ENCODE assay signal across 13 cellular contexts in the genomic region with DNA sequence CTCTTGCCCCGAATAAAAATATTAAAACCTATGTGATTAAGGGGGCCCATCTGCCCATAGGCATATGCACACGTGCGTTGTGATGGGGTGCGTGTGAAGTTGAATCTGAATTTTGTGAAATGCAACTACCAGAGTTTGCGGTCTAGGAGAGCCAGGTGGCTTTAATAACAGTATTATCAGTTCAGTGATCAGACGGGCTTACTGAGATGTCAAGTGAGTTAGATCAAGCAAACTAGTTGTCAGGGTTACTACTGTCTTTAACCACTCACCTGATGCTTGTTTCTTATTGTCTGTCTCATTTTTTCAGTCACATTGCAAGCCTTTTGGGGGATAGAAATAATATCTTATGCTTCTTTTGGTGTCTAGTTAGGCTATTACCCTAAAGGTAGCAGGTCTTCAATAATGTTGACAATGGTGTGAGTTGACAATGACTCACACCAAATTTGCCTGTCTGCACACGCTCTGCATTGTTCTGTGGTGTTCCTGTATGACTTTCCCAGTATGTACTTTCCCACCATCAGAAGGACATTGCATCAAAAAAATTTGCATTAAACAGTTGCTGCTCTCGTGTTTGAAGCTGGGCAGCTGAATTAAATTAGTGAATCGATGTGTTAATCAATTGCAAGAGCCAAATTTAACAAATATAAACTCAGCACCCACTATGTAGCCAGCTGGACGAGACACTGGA.
A peak's percentile ranks its signal among the peaks of the same experiment; 100 is the strongest.
DNase-seq lines count a peak whose midpoint lies in the region; ATAC-seq, FAIRE-seq and TF ChIP-seq lines count a peak whose summit lies in the region.
"Had no signal": no experiment of that assay in that cellular context is flagged by ENCODE, and none has a peak within 500 bp of the region (broad histone marks: within the 10 kb centered on the region; RNA-seq: fewer than 3 reads in every experiment).

No MANE protein-coding gene starts in this region.

- peak; percentile 26 to 69; a peak in 2 of 4 replicates for TF ChIP-seq EP300 in GM12878 (IDR thresholded peaks at IDR 0.05; ENCODE audit: borderline replicate concordance in 1 of 2, control insufficient read depth in 1 of 2, low read depth in 2 of 2, low read length in 2 of 2)

- no peak for TF ChIP-seq POLR2A in GM12878 (IDR thresholded peaks at IDR 0.05; ENCODE audit: low read depth, low read length)

- H3K9me3 ChIP-seq in DOHH2 (ENCODE audit: control insufficient read depth, insufficient read depth, low read length) = no peaks in the 10 kb centered on the region
- H3K9me3 ChIP-seq in GM12878 (replicated peaks; ENCODE audit: control insufficient read depth, insufficient read depth, low read length) = no peaks in the 10 kb centered on the region; the same call in 1 of the 3 replicates
- H3K9me3 ChIP-seq in mucosa of descending colon = no peaks in the 10 kb centered on the region

- RAD21 ChIA-PET in GM12878 (lab: Charles Lee; ENCODE audit: unreplicated experiment) = interaction anchor here (0.9 to 5.0 kb wide), 9 partner anchors 11 to 102 kb away, joined by 3 to 51 read pairs (median 5); no protein-coding TSS in a partner anchor

- H3K36me3 Mint-ChIP-seq in activated naive CD4-positive, alpha-beta T cell treated with anti-CD3 and anti-CD28 coated beads, Interleukin-2, amount 10 ng/mL, durations not matched to agents 7 days and 5 days = no peaks in the 10 kb centered on the region
- H3K36me3 Mint-ChIP-seq in activated CD4-positive, alpha-beta memory T cell treated with anti-CD3 and anti-CD28 coated beads, Interleukin-2, amount 10 ng/mL, durations not matched to agents 7 days and 5 days (ENCODE audit: low read depth) = no peaks in the 10 kb centered on the region
- H3K36me3 Mint-ChIP-seq: naive thymus-derived CD8-positive, alpha-beta T cell had no signal

- H3K9ac ChIP-seq in GM12878 (ENCODE audit: control insufficient read depth, insufficient read depth, low read length) = no peak overlapping the region

- intact Hi-C loops in GM12878 (cut with micrococcal nuclease; ENCODE audit: unreplicated experiment) = loop anchor here (1.0 to 2.0 kb wide), 2 partner anchors 54 to 93 kb away; no protein-coding TSS in a partner anchor
- intact Hi-C loops in mucosa of descending colon (cut with DNase I, micrococcal nuclease) = no loop called here

- no peaks in the 10 kb centered on the region for H3K9me3 Mint-ChIP-seq in activated naive CD4-positive, alpha-beta T cell treated with anti-CD3 and anti-CD28 coated beads, Interleukin-2, amount 10 ng/mL, durations not matched to agents 7 days and 5 days
- no peaks in the 10 kb centered on the region for H3K9me3 Mint-ChIP-seq in activated CD4-positive, alpha-beta memory T cell treated with anti-CD3 and anti-CD28 coated beads, Interleukin-2, amount 10 ng/mL, durations not matched to agents 7 days and 5 days
- H3K9me3 Mint-ChIP-seq: naive thymus-derived CD8-positive, alpha-beta T cell had no signal

- FAIRE-seq in GM12878 (lab: Jason Lieb, UNC) = no peak
- FAIRE-seq: HTR-8/SVneo had no signal

- ATAC-seq in GM12878 (peak; percentile 67), mucosa of descending colon (peak; percentile 54), GM18907 (IDR thresholded peaks at IDR 0.05; ENCODE audit: unreplicated experiment) (no peak)
- ATAC-seq: naive thymus-derived CD8-positive, alpha-beta T cell had no signal

- H3K4me2 ChIP-seq in DOHH2 (ENCODE audit: low read length) (peak overlapping the region; percentile 22), GM12878 (ENCODE audit: control insufficient read depth, insufficient read depth) (peak overlapping the region; percentile 40; the same call in 1 of the 2 replicates)

- BruUV-seq in GM12878 (replicated peaks; lab: Mats Ljungman, UMichigan) = no TSS peak

- H4K20me1 ChIP-seq in DOHH2 (ENCODE audit: control insufficient read depth, insufficient read depth, low read depth, low read length) (no peaks in the 10 kb centered on the region), GM12878 (ENCODE audit: control insufficient read depth, insufficient read depth) (no peaks in the 10 kb centered on the region)

- H3K9me2 ChIP-seq in DOHH2 (replicated peaks; ENCODE audit: control insufficient read depth, low read length) = no peaks in the 10 kb centered on the region

- H3K36me3 ChIP-seq in DOHH2 (ENCODE audit: control insufficient read depth, low read length) (no peaks in the 10 kb centered on the region), GM12878 (ENCODE audit: control insufficient read depth in 2 of 2, insufficient read depth in 2 of 2, low read length in 1 of 2) (no peaks in the 10 kb centered on the region), mucosa of descending colon (ENCODE audit: low read depth) (no peaks in the 10 kb centered on the region)

- no peaks in the 10 kb centered on the region for H3K4me1 Mint-ChIP-seq in activated naive CD4-positive, alpha-beta T cell treated with anti-CD3 and anti-CD28 coated beads, Interleukin-2, amount 10 ng/mL, durations not matched to agents 7 days and 5 days
- no peaks in the 10 kb centered on the region for H3K4me1 Mint-ChIP-seq in activated CD4-positive, alpha-beta memory T cell treated with anti-CD3 and anti-CD28 coated beads, Interleukin-2, amount 10 ng/mL, durations not matched to agents 7 days and 5 days

- TF ChIP-seq RAD21 in GM12878 (IDR thresholded peaks at IDR 0.05; ENCODE audit: insufficient read depth, low read depth, low read length) = no peak

- in situ Hi-C loops in GM12878 (cut with MboI) = no loop called here

- H3K4me3 Mint-ChIP-seq in activated naive CD4-positive, alpha-beta T cell treated with anti-CD3 and anti-CD28 coated beads, Interleukin-2, amount 10 ng/mL, durations not matched to agents 7 days and 5 days = no peak overlapping the region
- H3K4me3 Mint-ChIP-seq in activated CD4-positive, alpha-beta memory T cell treated with anti-CD3 and anti-CD28 coated beads, Interleukin-2, amount 10 ng/mL, durations not matched to agents 7 days and 5 days = no peak overlapping the region
- H3K4me3 Mint-ChIP-seq: naive thymus-derived CD8-positive, alpha-beta T cell had no signal

- H3K27me3 Mint-ChIP-seq in activated naive CD4-positive, alpha-beta T cell treated with anti-CD3 and anti-CD28 coated beads, Interleukin-2, amount 10 ng/mL, durations not matched to agents 7 days and 5 days = peaks cover 8% of the 10 kb centered on the region
- H3K27me3 Mint-ChIP-seq in activated CD4-positive, alpha-beta memory T cell treated with anti-CD3 and anti-CD28 coated beads, Interleukin-2, amount 10 ng/mL, durations not matched to agents 7 days and 5 days = no peaks in the 10 kb centered on the region

- CTCF ChIA-PET in GM12878 (lab: Yijun Ruan, JAX) = interaction anchor here (1.0 to 6.0 kb wide), 5 partner anchors 22 to 138 kb away, joined by 3 to 27 read pairs (median 4); a partner anchor contains a TSS
- CTCF ChIA-PET in activated naive CD4-positive, alpha-beta T cell treated with anti-CD3 and anti-CD28 coated beads, Interleukin-2, amount 10 ng/mL, durations not matched to agents 7 days and 5 days (lab: Charles Lee) = no interaction called here
- CTCF ChIA-PET in activated CD4-positive, alpha-beta memory T cell treated with anti-CD3 and anti-CD28 coated beads, Interleukin-2, amount 10 ng/mL, durations not matched to agents 7 days and 5 days (lab: Charles Lee) = no interaction called here

- H3K4me3 ChIP-seq in DOHH2 (ENCODE audit: low read length) (no peak overlapping the region), GM12878 (no peak overlapping the region), mucosa of descending colon (no peak overlapping the region)

- WGBS in GM12878 (ENCODE audit: insufficient coverage, insufficient replicate concordance, low lambda C conversion rate, missing lambda C conversion rate) = 19% methylated on average over 10 of the region's 10 CpGs

- no peak for TF ChIP-seq CTCF in DOHH2 (IDR thresholded peaks at IDR 0.05; ENCODE audit: low read depth, low read length, poor library complexity, severe bottlenecking)
- no peak for TF ChIP-seq CTCF in GM12878 (IDR thresholded peaks at IDR 0.05 in 2 of 3, conservative IDR thresholded peaks at IDR 0.05 in 1 of 3; ENCODE audit: control insufficient read depth in 2 of 3, extremely low read depth in 1 of 3, insufficient read depth in 1 of 3, low read depth in 3 of 3, low read length in 3 of 3)
- no peak for TF ChIP-seq CTCF in mucosa of descending colon (IDR thresholded peaks at IDR 0.05)

- H3K27ac ChIP-seq in DOHH2 (ENCODE audit: low read depth, low read length) = peak overlapping the region; percentile 43
- peak overlapping the region; percentile 49 for H3K27ac ChIP-seq in GM12878 (ENCODE audit: control insufficient read depth, insufficient read depth)
- no peak overlapping the region for H3K27ac ChIP-seq in caudate nucleus (ENCODE audit: low read depth, low read length)

- H3K4me1 ChIP-seq in DOHH2 (ENCODE audit: control insufficient read depth, low read length) = peaks cover 27% of the 10 kb centered on the region
- H3K4me1 ChIP-seq in GM12878 (ENCODE audit: control insufficient read depth, insufficient read depth, low read length) = peaks cover 71% of the 10 kb centered on the region
- H3K4me1 ChIP-seq in mucosa of descending colon (ENCODE audit: low read depth) = peaks cover 12% of the 10 kb centered on the region

- peak overlapping the region; percentile 30; the same call in 1 of the 2 replicates for H2AFZ ChIP-seq in GM12878 (ENCODE audit: control insufficient read depth, low read depth, low read length)

- H3K79me2 ChIP-seq in DOHH2 (ENCODE audit: control insufficient read depth, low read length) = no peaks in the 10 kb centered on the region
- H3K79me2 ChIP-seq in GM12878 (ENCODE audit: control insufficient read depth, insufficient read depth, low read length) = no peaks in the 10 kb centered on the region

- POLR2A ChIA-PET in GM12878 (lab: Charles Lee) = interaction anchor here (0.6 to 1.4 kb wide), 2 partner anchors 21 to 32 kb away, joined by 3 to 4 read pairs; no protein-coding TSS in a partner anchor
- POLR2A ChIA-PET in activated CD4-positive, alpha-beta memory T cell treated with anti-CD3 and anti-CD28 coated beads, Interleukin-2, amount 10 ng/mL, durations not matched to agents 7 days and 5 days (lab: Charles Lee) = no interaction called here

- H3K27ac Mint-ChIP-seq in activated naive CD4-positive, alpha-beta T cell treated with anti-CD3 and anti-CD28 coated beads, Interleukin-2, amount 10 ng/mL, durations not matched to agents 7 days and 5 days = no peak overlapping the region
- no peak overlapping the region for H3K27ac Mint-ChIP-seq in activated CD4-positive, alpha-beta memory T cell treated with anti-CD3 and anti-CD28 coated beads, Interleukin-2, amount 10 ng/mL, durations not matched to agents 7 days and 5 days
- H3K27ac Mint-ChIP-seq: naive thymus-derived CD8-positive, alpha-beta T cell had no signal

- H3K27me3 ChIP-seq in DOHH2 (ENCODE audit: control insufficient read depth, low read length) = peaks cover 20% of the 10 kb centered on the region
- H3K27me3 ChIP-seq in GM12878 (replicated peaks in 1 of 2; ENCODE audit: control insufficient read depth in 2 of 2, insufficient read depth in 2 of 2, low read length in 1 of 2) = no peaks in the 10 kb centered on the region

- SMC1A ChIA-PET in GM12878 (lab: Charles Lee; ENCODE audit: uncharacterized antibody, unreplicated experiment) = interaction anchor here (0.9 to 9.3 kb wide), 7 partner anchors 21 to 179 kb away, joined by 3 to 139 read pairs (median 3); no protein-coding TSS in a partner anchor

- DNase-seq in HS-5 (ENCODE audit: low read depth) (peak; percentile 31), GM12878 (ENCODE audit: low read depth, low spot score) (peak; percentile 48), mucosa of descending colon (no peak), caudate nucleus (lab: John Stamatoyannopoulos, UW) (no peak)
- DNase-seq in activated naive CD4-positive, alpha-beta T cell treated with anti-CD3 and anti-CD28 coated beads, Interleukin-2, amount 10 ng/mL, durations not matched to agents 7 days and 5 days = no peak
- no peak for DNase-seq in activated CD4-positive, alpha-beta memory T cell treated with anti-CD3 and anti-CD28 coated beads, Interleukin-2, amount 10 ng/mL, durations not matched to agents 7 days and 5 days
- DNase-seq: amygdala; COR-L47; naive thymus-derived CD8-positive, alpha-beta T cell; NCI-H1930 had no signal

- no peaks in the 10 kb centered on the region for H3F3A ChIP-seq in DOHH2 (ENCODE audit: control insufficient read depth, insufficient read depth)

Comparison
In these comparisons a context has a peak if more than half of its experiments do, and no peak if none do; other contexts are left out.
1. DNase-seq: peak in HS-5 (single experiment) and GM12878 (single experiment); none in mucosa of descending colon (0 of 3), activated naive CD4-positive, alpha-beta T cell treated with anti-CD3 and anti-CD28 coated beads, Interleukin-2, amount 10 ng/mL, durations not matched to agents 7 days and 5 days (single experiment), activated CD4-positive, alpha-beta memory T cell treated with anti-CD3 and anti-CD28 coated beads, Interleukin-2, amount 10 ng/mL, durations not matched to agents 7 days and 5 days (single experiment) and caudate nucleus (0 of 61).